ENCODE assay signal across 8 cellular contexts in genomic region chr17:30147860-30148259, GRCh38. TPM values are rescaled to one million over a fixed set of nuclear protein-coding genes. Genes with fewer than 3 reads are reported as not detected.
A peak's percentile ranks its signal among the peaks of the same experiment; 100 is the strongest.
DNase-seq lines count a peak whose midpoint lies in the region; ATAC-seq, FAIRE-seq and TF ChIP-seq lines count a peak whose summit lies in the region.
"Not testable (repeated sequence)": the region's sequence is repeated elsewhere in the genome, so short reads cannot be mapped to it uniquely, and the experiment has no call there.

No MANE protein-coding gene starts in this region.

- not testable (repeated sequence) for H2BK15ac ChIP-seq in IMR-90 (ENCODE audit: low read depth, low read length)

- not testable (repeated sequence) for H4K5ac ChIP-seq in IMR-90 (ENCODE audit: low read depth, low read length)

- DNase-seq in A172 (ENCODE audit: low spot score) (peak; percentile 18), IMR-90 (peak; percentile 15), bronchial epithelial cell (ENCODE audit: low read depth) (peak; percentile 52), iris pigment epithelial cell (ENCODE audit: low read depth) (peak; percentile 60)
- DNase-seq in RCC 7860 (ENCODE audit: low spot score); WTC11 (ENCODE audit: low spot score); stimulated activated effector memory CD8-positive, alpha-beta T cell treated with anti-CD3 and anti-CD28 coated beads, Interleukin-12 subunit alpha, Interleukin-12 subunit beta, amount 100 ng/mL, for 72 hours (ENCODE audit: low spot score in 2 of 2): not testable (repeated sequence)
- DNase-seq in activated naive CD8-positive, alpha-beta T cell treated with anti-CD3 and anti-CD28 coated beads for 36 hours = peak; percentile 17

- H3K27ac ChIP-seq in IMR-90 (ENCODE audit: insufficient read depth, low read length) = not testable (repeated sequence)

- H4K91ac ChIP-seq in IMR-90 (ENCODE audit: insufficient read depth, low read depth, low read length) = not testable (repeated sequence)

- H3K56ac ChIP-seq in IMR-90 (ENCODE audit: extremely low read depth, insufficient read depth, low read length) = not testable (repeated sequence)

- H3K9me3 Mint-ChIP-seq in WTC11; activated naive CD8-positive, alpha-beta T cell treated with anti-CD3 and anti-CD28 coated beads for 36 hours; stimulated activated effector memory CD8-positive, alpha-beta T cell treated with anti-CD3 and anti-CD28 coated beads, Interleukin-12 subunit alpha, Interleukin-12 subunit beta, amount 100 ng/mL, for 72 hours: not testable (repeated sequence)

- not testable (repeated sequence) for H3K4me1 Mint-ChIP-seq in WTC11
- peaks cover 17% of the 10 kb centered on the region for H3K4me1 Mint-ChIP-seq in activated naive CD8-positive, alpha-beta T cell treated with anti-CD3 and anti-CD28 coated beads for 36 hours
- peaks cover 12% of the 10 kb centered on the region for H3K4me1 Mint-ChIP-seq in stimulated activated effector memory CD8-positive, alpha-beta T cell treated with anti-CD3 and anti-CD28 coated beads, Interleukin-12 subunit alpha, Interleukin-12 subunit beta, amount 100 ng/mL, for 72 hours

- not testable (repeated sequence) for H3K9me3 ChIP-seq in IMR-90 (ENCODE audit: control insufficient read depth, insufficient read depth, low read length)

- not testable (repeated sequence) for H3K4ac ChIP-seq in IMR-90 (ENCODE audit: low read depth, low read length)

- H3K4me1 ChIP-seq in IMR-90 (ENCODE audit: control insufficient read depth, insufficient read depth, low read length) = not testable (repeated sequence)

- H3K36me3 ChIP-seq in IMR-90 (ENCODE audit: control insufficient read depth, insufficient read depth, low read length); bronchial epithelial cell (ENCODE audit: control insufficient read depth, insufficient read depth, low read length): not testable (repeated sequence)

- not testable (repeated sequence) for BruUV-seq in IMR-90 (replicated peaks; lab: Mats Ljungman, UMichigan)

- ATAC-seq in IMR-90 (ENCODE audit: low read depth) = 0 out of 2 replicates have a peak, but pooled peaks have one; percentile 40
- ATAC-seq in WTC11 = not testable (repeated sequence)
- ATAC-seq in stimulated activated effector memory CD8-positive, alpha-beta T cell treated with anti-CD3 and anti-CD28 coated beads, Interleukin-12 subunit alpha, Interleukin-12 subunit beta, amount 100 ng/mL, for 72 hours = peak; percentile 45

- H2AK5ac ChIP-seq in IMR-90 (ENCODE audit: low read depth, low read length) = not testable (repeated sequence)

- H3K4me2 ChIP-seq in IMR-90 (ENCODE audit: low read depth, low read length) = not testable (repeated sequence)

- dilution Hi-C loops in IMR-90 (cut with HindIII; ENCODE audit: low sequenced_read_pairs, unreplicated experiment) = not testable (repeated sequence)

- not testable (repeated sequence) for H2BK5ac ChIP-seq in IMR-90 (ENCODE audit: low read depth, low read length, poor library complexity, severe bottlenecking)

- H3K4me3 Mint-ChIP-seq in WTC11; activated naive CD8-positive, alpha-beta T cell treated with anti-CD3 and anti-CD28 coated beads for 36 hours; stimulated activated effector memory CD8-positive, alpha-beta T cell treated with anti-CD3 and anti-CD28 coated beads, Interleukin-12 subunit alpha, Interleukin-12 subunit beta, amount 100 ng/mL, for 72 hours: not testable (repeated sequence)

- H4K20me1 ChIP-seq in IMR-90 (ENCODE audit: insufficient read depth, low read length) = peaks cover 37% of the 10 kb centered on the region

- H3K27ac Mint-ChIP-seq in WTC11 = peak overlapping the region; percentile 33; the same call in 1 of the 2 replicates
- not testable (repeated sequence) for H3K27ac Mint-ChIP-seq in activated naive CD8-positive, alpha-beta T cell treated with anti-CD3 and anti-CD28 coated beads for 36 hours
- peak overlapping the region; percentile 19 for H3K27ac Mint-ChIP-seq in stimulated activated effector memory CD8-positive, alpha-beta T cell treated with anti-CD3 and anti-CD28 coated beads, Interleukin-12 subunit alpha, Interleukin-12 subunit beta, amount 100 ng/mL, for 72 hours

- not testable (repeated sequence) for H3K18ac ChIP-seq in IMR-90 (ENCODE audit: low read depth, low read length)

- intact Hi-C loops in IMR-90 (cut with micrococcal nuclease) = not testable (repeated sequence)

- H3K14ac ChIP-seq in IMR-90 (replicated peaks; ENCODE audit: low read depth, low read length) = not testable (repeated sequence)

- peak; percentile 71 for FAIRE-seq in RCC 7860 (lab: Jason Lieb, UNC)
- not testable (repeated sequence) for FAIRE-seq in bronchial epithelial cell (lab: Jason Lieb, UNC)

- H3K36me3 Mint-ChIP-seq in WTC11 = not testable (repeated sequence)
- H3K36me3 Mint-ChIP-seq in activated naive CD8-positive, alpha-beta T cell treated with anti-CD3 and anti-CD28 coated beads for 36 hours = peaks cover 16% of the 10 kb centered on the region
- peaks cover 37% of the 10 kb centered on the region for H3K36me3 Mint-ChIP-seq in stimulated activated effector memory CD8-positive, alpha-beta T cell treated with anti-CD3 and anti-CD28 coated beads, Interleukin-12 subunit alpha, Interleukin-12 subunit beta, amount 100 ng/mL, for 72 hours

- CTCF ChIA-PET in IMR-90 (lab: Yijun Ruan, JAX) = not testable (repeated sequence)
- CTCF ChIA-PET in WTC11 (lab: Charles Lee) = interaction anchor here (1.1 kb wide), 1 partner anchor 23 kb away, joined by 4 read pairs; no protein-coding TSS in a partner anchor

- not testable (repeated sequence) for TF ChIP-seq RAD21 in IMR-90 (IDR thresholded peaks at IDR 0.05; ENCODE audit: low read length)

- not testable (repeated sequence) for H3K4me3 ChIP-seq in IMR-90 (ENCODE audit: insufficient read depth, low read depth, low read length); bronchial epithelial cell (ENCODE audit: low read depth, low read length)

- in situ Hi-C loops in IMR-90 (cut with MboI; ENCODE audit: low sequenced_read_pairs) = not testable (repeated sequence)

- not testable (repeated sequence) for H3K27me3 ChIP-seq in IMR-90 (ENCODE audit: control insufficient read depth, insufficient read depth, low read length); bronchial epithelial cell (ENCODE audit: control insufficient read depth, insufficient read depth, low read length)

- not testable (repeated sequence) for H2AK9ac ChIP-seq in IMR-90 (replicated peaks; ENCODE audit: low read depth, low read length, poor library complexity)

- peaks cover 31 to 56% of the 10 kb centered on the region in 2 experiments for H3K79me1 ChIP-seq in IMR-90 (ENCODE audit: low read depth in 1 of 2, low read length in 2 of 2)

- TF ChIP-seq CTCF in IMR-90 (conservative IDR thresholded peaks at IDR 0.05; ENCODE audit: low read depth, low read length); WTC11 (IDR thresholded peaks at IDR 0.05); bronchial epithelial cell (IDR thresholded peaks at IDR 0.05; ENCODE audit: insufficient read depth, low read length, severe bottlenecking): not testable (repeated sequence)

- not testable (repeated sequence) for H3K23ac ChIP-seq in IMR-90 (ENCODE audit: low read depth, low read length)

- not testable (repeated sequence) for TF ChIP-seq POLR2A in IMR-90 (IDR thresholded peaks at IDR 0.05; ENCODE audit: low read depth, low read length)

- no CpG with 5 or more reads among the region's 6 CpGs for WGBS in IMR-90 (ENCODE audit: extremely low coverage in 2 of 2, insufficient read length in 1 of 2), 2 experiments

- POLR2A ChIA-PET in IMR-90 (lab: Charles Lee; ENCODE audit: unreplicated experiment); WTC11 (lab: Charles Lee): not testable (repeated sequence)

- not testable (repeated sequence) for H2AFZ ChIP-seq in IMR-90 (replicated peaks; ENCODE audit: low read length, poor library complexity)

- not testable (repeated sequence) for H2BK20ac ChIP-seq in IMR-90 (ENCODE audit: low read depth, low read length)

- H4K8ac ChIP-seq in IMR-90 (ENCODE audit: low read depth in 2 of 2, low read length in 2 of 2) = not testable (repeated sequence)

- not testable (repeated sequence) for H2BK120ac ChIP-seq in IMR-90 (ENCODE audit: low read depth, low read length)

- not testable (repeated sequence) for H3K9ac ChIP-seq in IMR-90 (ENCODE audit: low read depth, low read length)

- H3K27me3 Mint-ChIP-seq in WTC11 (ENCODE audit: low read depth); activated naive CD8-positive, alpha-beta T cell treated with anti-CD3 and anti-CD28 coated beads for 36 hours: not testable (repeated sequence)

- H3K9me1 ChIP-seq in IMR-90 (ENCODE audit: insufficient read depth, low read length) = not testable (repeated sequence)

RNA-seq across cellular contexts. Expression of gene NSRP1, which starts 31.2 kb away (rescaled TPM):
- total RNA-seq in A172 (2014; rRNA removed; shearing (Covaris generic)) = 13.6 and 16.6 TPM in 2 replicates
- total RNA-seq in IMR-90 (2012; rRNA removed) (3.4 and 5.8 TPM in 2 replicates), WTC11 (2021) (22.8 to 24.6 TPM (median 23.8 TPM) in 3 replicates), bronchial epithelial cell (8.7 and 10.1 TPM in 2 replicates)
- 14.2 and 14.4 TPM in 2 replicates for polyA plus RNA-seq in IMR-90 (2012; rRNA removed)
- polyA plus RNA-seq in IMR-90 (2012; cell fraction: cytosol; rRNA removed) = 1.8 and 3.3 TPM in 2 replicates
- 5.2 and 12.4 TPM in 2 replicates for polyA plus RNA-seq in IMR-90 (2012; cell fraction: nucleus; rRNA removed; ENCODE audit: low replicate concordance)
- total RNA-seq in activated naive CD8-positive, alpha-beta T cell treated with anti-CD3 and anti-CD28 coated beads for 36 hours = 10 to 100 TPM; 26.1 to 29.7 TPM
